In the genomic region with DNA sequence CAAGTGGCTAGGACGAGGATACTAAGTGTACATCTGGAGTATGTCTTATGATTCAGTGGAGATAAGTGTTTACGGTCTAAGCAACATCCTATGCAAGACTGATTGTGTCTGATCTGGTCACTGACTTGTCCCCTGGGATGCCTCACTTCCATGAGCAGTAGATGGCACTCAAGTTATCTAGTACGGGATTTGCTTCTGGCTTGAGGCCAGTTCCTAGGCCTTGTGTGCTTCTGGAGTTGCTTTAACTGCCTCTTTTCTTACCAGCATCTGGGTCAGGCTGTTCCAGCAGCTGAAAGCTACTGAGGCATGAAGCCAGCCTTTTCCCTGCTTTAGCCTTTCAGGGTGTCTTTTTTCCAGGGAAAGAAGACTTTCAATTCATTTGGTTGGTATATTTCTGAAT, we compare ENCODE assay signal across 10 cellular contexts. TPM values are rescaled to one million over a fixed set of nuclear protein-coding genes. Genes with fewer than 3 reads are reported as not detected.
DNase-seq lines count a peak whose midpoint lies in the region; ATAC-seq, FAIRE-seq and TF ChIP-seq lines count a peak whose summit lies in the region.
"Had no signal": no experiment of that assay in that cellular context is flagged by ENCODE, and none has a peak within 500 bp of the region (broad histone marks: within the 10 kb centered on the region; RNA-seq: fewer than 3 reads in every experiment).

No MANE protein-coding gene starts in this region.

- H3K36me3 Mint-ChIP-seq in activated naive CD4-positive, alpha-beta T cell treated with anti-CD3 and anti-CD28 coated beads, Interleukin-2, amount 50 U/mL, for 72 hours, result peaks cover 38 to 43% of the 10 kb centered on the region in 2 donors

- TF ChIP-seq CTCF in VCaP (conservative IDR thresholded peaks at IDR 0.05) (peak; percentile 91), GM13977 (IDR thresholded peaks at IDR 0.05; ENCODE audit: extremely low read depth, insufficient read depth, missing control alignments) (no peak)

- DNase-seq in A172 (ENCODE audit: low spot score) (peak; percentile 59), HTR-8/SVneo (ENCODE audit: insufficient read length, low spot score) (peak; percentile 45), islet precursor cell (peak; percentile 60), GM13977 (ENCODE audit: low spot score) (no peak)
- DNase-seq in stimulated activated CD4-positive, alpha-beta T cell treated with anti-CD3 and anti-CD28 coated beads, Interleukin-1b, Interleukin-23, amount 100 ng/mL, for 48 hours, result no peak
- no peak for DNase-seq in activated naive CD4-positive, alpha-beta T cell treated with anti-CD3 and anti-CD28 coated beads, Interleukin-2, amount 50 U/mL, for 72 hours (ENCODE audit: low spot score in 2 of 2)
- DNase-seq: activated CD4-positive, alpha-beta memory T cell treated with anti-CD3 and anti-CD28 coated beads, Interleukin-2, amount 10 ng/mL, durations not matched to agents 7 days and 5 days; foreskin melanocyte had no signal

- peak overlapping the region; percentile 45 for H3K27ac ChIP-seq in VCaP

- no peak for ATAC-seq in HG03521 (IDR thresholded peaks at IDR 0.05; ENCODE audit: unreplicated experiment)
- no peak for ATAC-seq in activated naive CD4-positive, alpha-beta T cell treated with anti-CD3 and anti-CD28 coated beads, Interleukin-2, amount 50 U/mL, for 72 hours

- H3K27ac Mint-ChIP-seq in activated naive CD4-positive, alpha-beta T cell treated with anti-CD3 and anti-CD28 coated beads, Interleukin-2, amount 50 U/mL, for 72 hours, result peak overlapping the region in 1 of 2 donors; percentile 13
- H3K27ac Mint-ChIP-seq: activated CD4-positive, alpha-beta memory T cell treated with anti-CD3 and anti-CD28 coated beads, Interleukin-2, amount 10 ng/mL, durations not matched to agents 7 days and 5 days had no signal

- no peaks in the 10 kb centered on the region for H3K9me3 Mint-ChIP-seq in activated naive CD4-positive, alpha-beta T cell treated with anti-CD3 and anti-CD28 coated beads, Interleukin-2, amount 50 U/mL, for 72 hours
- H3K9me3 Mint-ChIP-seq: activated CD4-positive, alpha-beta memory T cell treated with anti-CD3 and anti-CD28 coated beads, Interleukin-2, amount 10 ng/mL, durations not matched to agents 7 days and 5 days had no signal

- no peak for FAIRE-seq in HTR-8/SVneo (lab: Jason Lieb, UNC)

- in situ Hi-C loops in GM13977 (cut with MboI; ENCODE audit: low pct_unique_long_range_greater_than_20kb, low sequenced_read_pairs, unreplicated experiment), result no loop called here

RNA-seq across cellular contexts. Expression of a gene that starts 23.0 kb away (rescaled TPM):
- total RNA-seq in A172 (2014; rRNA removed; shearing (Covaris generic)), result 52.7 and 55.8 TPM in 2 replicates
- total RNA-seq in activated naive CD4-positive, alpha-beta T cell treated with anti-CD3 and anti-CD28 coated beads, Interleukin-2, amount 50 U/mL, for 72 hours, result 10 to 100 TPM; 70.0 to 91.8 TPM

RNA-seq across cellular contexts. Expression of a gene that starts 23.3 kb away (rescaled TPM):
- 102 and 112 TPM in 2 replicates for total RNA-seq in A172 (2014; rRNA removed; shearing (Covaris generic))
- 10 to 100 TPM; 43.5 to 46.2 TPM for total RNA-seq in activated naive CD4-positive, alpha-beta T cell treated with anti-CD3 and anti-CD28 coated beads, Interleukin-2, amount 50 U/mL, for 72 hours

RNA-seq across cellular contexts. Expression of a gene that starts 26.7 kb away (rescaled TPM):
- 1.2 and 2.0 TPM in 2 replicates for total RNA-seq in A172 (2014; rRNA removed; shearing (Covaris generic))
- total RNA-seq in activated naive CD4-positive, alpha-beta T cell treated with anti-CD3 and anti-CD28 coated beads, Interleukin-2, amount 50 U/mL, for 72 hours, result 1 to 10 TPM; 5.7 to 6.4 TPM

RNA-seq across cellular contexts. Expression of a gene that starts 32.7 kb away (rescaled TPM):
- total RNA-seq in A172 (2014; rRNA removed; shearing (Covaris generic)), result 246 and 286 TPM in 2 replicates
- 10 to 100 TPM; 20.5 to 46.4 TPM for total RNA-seq in activated naive CD4-positive, alpha-beta T cell treated with anti-CD3 and anti-CD28 coated beads, Interleukin-2, amount 50 U/mL, for 72 hours

RNA-seq across cellular contexts. Expression of a gene that starts 34.8 kb away (rescaled TPM):
- total RNA-seq in A172 (2014; rRNA removed; shearing (Covaris generic)), result 697 and 1,197 TPM in 2 replicates
- total RNA-seq in activated naive CD4-positive, alpha-beta T cell treated with anti-CD3 and anti-CD28 coated beads, Interleukin-2, amount 50 U/mL, for 72 hours, result 1,000 to 10,000 TPM; 2,221 to 2,736 TPM

Comparison
In these comparisons a context has a peak if more than half of its experiments do, and no peak if none do; other contexts are left out.
1. DNase-seq: peak in A172 (single experiment), HTR-8/SVneo (single experiment) and islet precursor cell (single experiment); none in stimulated activated CD4-positive, alpha-beta T cell treated with anti-CD3 and anti-CD28 coated beads, Interleukin-1b, Interleukin-23, amount 100 ng/mL, for 48 hours (single experiment), GM13977 (single experiment) and activated naive CD4-positive, alpha-beta T cell treated with anti-CD3 and anti-CD28 coated beads, Interleukin-2, amount 50 U/mL, for 72 hours (0 of 2).